11 cellular contexts compared by ENCODE assay signal in the genomic region with DNA sequence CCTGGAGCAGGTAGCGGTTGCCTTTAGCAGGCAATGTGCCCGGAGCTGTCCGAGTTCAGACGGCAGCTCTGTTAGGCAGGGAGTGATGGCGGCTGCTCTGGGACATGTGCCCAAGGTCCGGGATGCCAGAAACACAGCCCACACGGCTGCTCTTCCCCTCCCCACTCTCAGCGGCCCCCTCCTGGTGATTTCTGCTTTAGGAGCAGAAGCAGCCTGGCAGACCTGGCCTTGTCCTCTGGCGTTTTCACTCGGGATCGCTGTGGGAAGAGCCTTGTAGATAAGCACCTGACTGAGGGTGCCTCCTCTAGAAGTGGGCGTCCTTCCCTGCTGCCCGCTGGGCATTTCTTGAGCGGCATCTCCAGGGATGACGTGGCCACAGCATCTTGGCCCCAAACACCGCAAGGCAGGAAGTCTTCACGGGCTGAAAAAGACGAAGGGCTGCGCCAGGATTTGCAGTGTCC.
DNase-seq lines count a peak whose midpoint lies in the region; ATAC-seq and TF ChIP-seq lines count a peak whose summit lies in the region.
"Had no signal": no experiment of that assay in that cellular context is flagged by ENCODE, and none has a peak within 500 bp of the region (broad histone marks: within the 10 kb centered on the region; RNA-seq: fewer than 3 reads in every experiment).

No MANE protein-coding gene starts in this region.

- H3K27ac ChIP-seq in angular gyrus (ENCODE audit: low read depth, low read length) (peak overlapping the region; percentile 26), heart right ventricle (peak overlapping the region in 3 of 10 donors; percentile 7 to 65 (median 27)), gastrocnemius medialis (no peak overlapping the region)
- H3K27ac ChIP-seq: upper lobe of left lung had no signal

- in situ Hi-C loops in G401 (cut with HindIII; ENCODE audit: low sequenced_read_pairs) (no loop called here), gastrocnemius medialis (cut with MboI; ENCODE audit: low sequenced_read_pairs in 4 of 4) (no loop called here)

- peak; percentile 95 for DNase-seq in G401 (ENCODE audit: low spot score)
- DNase-seq in heart right ventricle, result peak; percentile 59 to 69
- peak in 1 of 2 donors; percentile 21 for DNase-seq in gastrocnemius medialis
- DNase-seq in stimulated activated naive CD4-positive, alpha-beta T cell treated with Interleukin-2 at 50 U/mL for 16 hours (lab: John Stamatoyannopoulos, UW), result no peak
- no peak for DNase-seq in activated gamma-delta T cell (lab: John Stamatoyannopoulos, UW)
- DNase-seq in GM20000 (ENCODE audit: low spot score), result no peak
- DNase-seq: activated naive CD4-positive, alpha-beta T cell; DMS79 treated with DMSO at 0.1 percent for 48 hours had no signal

- H3K27me3 ChIP-seq in heart right ventricle, result no peaks in the 10 kb centered on the region
- H3K27me3 ChIP-seq in gastrocnemius medialis, result no peaks in the 10 kb centered on the region
- H3K27me3 ChIP-seq: upper lobe of left lung had no signal

- intact Hi-C loops in heart right ventricle (cut with DNase I), result no loop called here
- intact Hi-C loops in gastrocnemius medialis (cut with DNase I; ENCODE audit: low total_unique reads), result no loop called here

- TF ChIP-seq CTCF in heart right ventricle (IDR thresholded peaks at IDR 0.05), result peak in 1 of 9 donors; percentile 20
- TF ChIP-seq CTCF in gastrocnemius medialis (IDR thresholded peaks at IDR 0.05 in 4 of 5, conservative IDR thresholded peaks at IDR 0.05 in 1 of 5), result no peak
- TF ChIP-seq CTCF in GM20000 (IDR thresholded peaks at IDR 0.05; ENCODE audit: extremely low read depth, missing control alignments), result no peak

- peak; percentile 66 to 89 (median 82) for ATAC-seq in heart right ventricle
- ATAC-seq in gastrocnemius medialis, result peak; percentile 62 to 63
- ATAC-seq in HG02938 (IDR thresholded peaks at IDR 0.05; ENCODE audit: unreplicated experiment), result no peak

- H3K4me3 ChIP-seq in heart right ventricle (peak overlapping the region in 8 of 10 donors; percentile 8 to 41 (median 27)), gastrocnemius medialis (peak overlapping the region; percentile 2 to 37 (median 27))

- H3K36me3 ChIP-seq in heart right ventricle, result peaks cover 0 to 11% (median 0%) of the 10 kb centered on the region in 9 donors
- no peaks in the 10 kb centered on the region for H3K36me3 ChIP-seq in gastrocnemius medialis

- peaks cover 5 to 26% (median 16%) of the 10 kb centered on the region in 9 donors for H3K4me1 ChIP-seq in heart right ventricle
- peaks cover 10 to 17% of the 10 kb centered on the region in 2 donors for H3K4me1 ChIP-seq in gastrocnemius medialis
- H3K4me1 ChIP-seq: upper lobe of left lung had no signal

- TF ChIP-seq POLR2A in gastrocnemius medialis (IDR thresholded peaks at IDR 0.05), result no peak

- H3K9me3 ChIP-seq in heart right ventricle (peaks cover 0 to 8% (median 0%) of the 10 kb centered on the region in 11 donors), gastrocnemius medialis (no peaks in the 10 kb centered on the region)
- H3K9me3 ChIP-seq: upper lobe of left lung had no signal

- WGBS in heart right ventricle, 2 donors, result 15 to 21% methylated on average over 19 of the region's 19 CpGs

Comparison
In these comparisons a context has a peak if more than half of its experiments do, and no peak if none do; other contexts are left out.
1. DNase-seq: peak in G401 (single experiment) and heart right ventricle (2 of 2); none in stimulated activated naive CD4-positive, alpha-beta T cell treated with Interleukin-2 at 50 U/mL for 16 hours (single experiment), activated gamma-delta T cell (single experiment) and GM20000 (single experiment).